ENCODE assay signal across 21 cellular contexts in the genomic region with DNA sequence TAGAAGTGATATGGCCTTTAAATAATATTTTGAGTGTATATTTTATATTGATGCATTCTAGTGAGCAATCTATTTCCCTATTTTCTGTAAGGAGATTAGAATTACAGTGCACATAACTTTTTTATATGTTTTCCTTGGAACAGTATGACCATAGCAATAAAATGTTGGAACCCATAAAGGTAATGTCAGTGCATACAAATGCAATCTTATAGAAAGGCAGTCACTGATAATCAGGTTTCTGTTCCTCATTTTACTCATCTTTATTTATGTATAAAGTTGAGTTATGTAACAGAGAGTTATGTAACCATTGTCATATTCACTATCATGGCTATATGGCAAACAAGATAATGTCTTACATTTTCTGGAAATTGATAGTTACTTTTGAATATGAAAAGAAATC.
DNase-seq lines count a peak whose midpoint lies in the region; ATAC-seq, FAIRE-seq and TF ChIP-seq lines count a peak whose summit lies in the region.
"Had no signal": no experiment of that assay in that cellular context is flagged by ENCODE, and none has a peak within 500 bp of the region (broad histone marks: within the 10 kb centered on the region; RNA-seq: fewer than 3 reads in every experiment).

No MANE protein-coding gene starts in this region.

- H4K20me1 ChIP-seq in GM12878 (ENCODE audit: control insufficient read depth, insufficient read depth): no peaks in the 10 kb centered on the region

- TF ChIP-seq EP300 in GM12878 (IDR thresholded peaks at IDR 0.05; ENCODE audit: borderline replicate concordance in 1 of 2, control insufficient read depth in 1 of 2, low read depth in 2 of 2, low read length in 2 of 2): no peak

- no peak for TF ChIP-seq RAD21 in GM12878 (IDR thresholded peaks at IDR 0.05; ENCODE audit: insufficient read depth, low read depth, low read length)

- no peaks in the 10 kb centered on the region for H3K27me3 ChIP-seq in GM12878 (replicated peaks in 1 of 2; ENCODE audit: control insufficient read depth in 2 of 2, insufficient read depth in 2 of 2, low read length in 1 of 2)
- H3K27me3 ChIP-seq: Peyer's patch had no signal

- POLR2A ChIA-PET in GM12878 (lab: Charles Lee): no interaction called here

- no peak overlapping the region for H2AFZ ChIP-seq in GM12878 (ENCODE audit: control insufficient read depth, low read depth, low read length)

- no peak for TF ChIP-seq POLR2A in GM12891 (IDR thresholded peaks at IDR 0.05; ENCODE audit: low read depth, low read length)
- TF ChIP-seq POLR2A in GM12878 (IDR thresholded peaks at IDR 0.05; ENCODE audit: low read depth, low read length): no peak

- H3K9ac ChIP-seq in GM12878 (ENCODE audit: control insufficient read depth, insufficient read depth, low read length): no peak overlapping the region

- in situ Hi-C loops in GM12878 (cut with MboI): no loop called here

- H3K4me1 ChIP-seq in GM12878 (ENCODE audit: control insufficient read depth, insufficient read depth, low read length): no peaks in the 10 kb centered on the region
- H3K4me1 ChIP-seq: Peyer's patch had no signal

- FAIRE-seq in GM12891 (lab: Jason Lieb, UNC) (no peak), GM12878 (lab: Jason Lieb, UNC) (no peak)
- FAIRE-seq: H1, HepG2 had no signal

- no peak overlapping the region for H3K27ac ChIP-seq in GM12878 (ENCODE audit: control insufficient read depth, insufficient read depth)
- H3K27ac ChIP-seq: Peyer's patch, SK-N-MC had no signal

- CTCF ChIA-PET in GM12878 (lab: Yijun Ruan, JAX): interaction anchor here (1.0 kb wide), 1 partner anchor 20 kb away, joined by 4 read pairs; no protein-coding TSS in a partner anchor

- TF ChIP-seq CTCF in GM12878 (IDR thresholded peaks at IDR 0.05 in 2 of 3, conservative IDR thresholded peaks at IDR 0.05 in 1 of 3; ENCODE audit: control insufficient read depth in 2 of 3, extremely low read depth in 1 of 3, insufficient read depth in 1 of 3, low read depth in 3 of 3, low read length in 3 of 3): no peak

- no peak overlapping the region for H3K4me3 ChIP-seq in GM12878
- H3K4me3 ChIP-seq: Peyer's patch, SK-N-MC had no signal

- SMC1A ChIA-PET in GM12878 (lab: Charles Lee; ENCODE audit: uncharacterized antibody, unreplicated experiment): interaction anchor here (0.7 kb wide), 1 partner anchor 22 kb away, joined by 3 read pairs; no protein-coding TSS in a partner anchor

- no peaks in the 10 kb centered on the region for H3K79me2 ChIP-seq in GM12878 (ENCODE audit: control insufficient read depth, insufficient read depth, low read length)

- H3K9me3 ChIP-seq in GM12878 (replicated peaks; ENCODE audit: control insufficient read depth, insufficient read depth, low read length): no peaks in the 10 kb centered on the region; the same call in 2 of the 3 replicates
- H3K9me3 ChIP-seq: Peyer's patch had no signal

- no peaks in the 10 kb centered on the region for H3K36me3 ChIP-seq in GM12878 (ENCODE audit: control insufficient read depth in 2 of 2, insufficient read depth in 2 of 2, low read length in 1 of 2)
- H3K36me3 ChIP-seq: Peyer's patch had no signal

- no TSS peak for BruUV-seq in GM12878 (replicated peaks; lab: Mats Ljungman, UMichigan)

- peak; percentile 51 for ATAC-seq in HG03159 (IDR thresholded peaks at IDR 0.05; ENCODE audit: unreplicated experiment)
- ATAC-seq in GM12878: 0 out of 3 replicates have a peak, but pooled peaks have one; percentile 25
- ATAC-seq in activated CD4-positive, CD25-positive, alpha-beta regulatory T cell treated with anti-CD3 and anti-CD28 coated beads, Interleukin-2, amount 50 U/mL, for 24 hours: no peak
- ATAC-seq: HepG2, Right ventricle myocardium inferior, T-cell had no signal

- no peak overlapping the region for H3K4me2 ChIP-seq in GM12878 (ENCODE audit: control insufficient read depth, insufficient read depth)

- intact Hi-C loops in GM12878 (cut with micrococcal nuclease; ENCODE audit: unreplicated experiment): no loop called here

- DNase-seq in GM12891 (ENCODE audit: insufficient read length, low spot score): no peak
- peak; percentile 82 for DNase-seq in NOMO-1 treated with DMSO at 0.1 percent for 48 hours (lab: John Stamatoyannopoulos, UW; ENCODE audit: unreplicated experiment)
- no peak for DNase-seq in GM12878 (ENCODE audit: low read depth, low spot score)
- DNase-seq in RPMI8226: no peak
- DNase-seq in HuH-7.5 (ENCODE audit: low spot score): no peak
- DNase-seq: AML-193, COR-L47, GDM1, KG1, NCI-H1105, NCI-H1694 treated with DMSO at 0.1 percent for 48 hours, NCI-H510A, NCI-H774, Peyer's patch, T-cell had no signal

- RAD21 ChIA-PET in GM12878 (lab: Charles Lee; ENCODE audit: unreplicated experiment): no interaction called here

TF ChIP-seq in GM12891, 5 proteins besides CTCF, POLR2A, EP300 and RAD21:
- TF ChIP-seq SPI1 (IDR thresholded peaks at IDR 0.05; ENCODE audit: low read depth, low read length) (peak; percentile 78), PAX5 (IDR thresholded peaks at IDR 0.05; ENCODE audit: insufficient read depth, low read length, severe bottlenecking) (no peak), TAF1 (IDR thresholded peaks at IDR 0.05; ENCODE audit: low read depth, low read length) (no peak), POU2F2 (IDR thresholded peaks at IDR 0.05; ENCODE audit: low read depth, low read length) (no peak), POLR2AphosphoS5 (IDR thresholded peaks at IDR 0.05; ENCODE audit: low read depth, low read length) (no peak)

TF ChIP-seq in GM12878, 131 proteins besides CTCF, POLR2A, EP300 and RAD21:
- TF ChIP-seq SUPT20H (IDR thresholded peaks at IDR 0.05; ENCODE audit: borderline replicate concordance, control insufficient read depth, low read depth, low read length): no peak
- peak; percentile 75; the same call in 1 of the 2 replicates for TF ChIP-seq SPI1 (IDR thresholded peaks at IDR 0.05; ENCODE audit: borderline replicate concordance, insufficient read depth, low read depth, low read length)

Comparison
In these comparisons a context has a peak if more than half of its experiments do, and no peak if none do; other contexts are left out.
1. ATAC-seq: peak in HG03159 (single experiment) and GM12878 (single experiment); none in activated CD4-positive, CD25-positive, alpha-beta regulatory T cell treated with anti-CD3 and anti-CD28 coated beads, Interleukin-2, amount 50 U/mL, for 24 hours (0 of 2).